Comparison of ENCODE assay signal across 22 cellular contexts in the genomic region with DNA sequence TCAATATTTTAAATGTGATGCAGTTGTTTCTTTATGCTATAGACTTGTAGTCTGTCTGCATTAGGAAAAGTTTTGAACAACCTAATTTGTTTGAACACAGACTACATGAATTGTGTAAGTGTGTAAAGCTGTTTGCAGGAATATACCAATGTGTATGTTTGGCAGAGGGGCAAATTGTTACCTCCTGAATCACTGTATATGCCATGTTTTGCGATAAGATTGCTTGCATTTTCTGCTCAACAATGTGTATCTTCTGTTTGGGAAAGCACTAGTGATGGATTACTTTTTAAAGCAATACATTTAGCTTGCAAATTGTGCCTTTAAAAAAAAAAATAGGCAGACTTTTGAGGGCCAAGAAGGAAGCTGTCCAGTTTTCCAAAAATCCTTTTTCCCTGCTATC. TPM values are rescaled to one million over a fixed set of nuclear protein-coding genes. Genes with fewer than 3 reads are reported as not detected.
DNase-seq lines count a peak whose midpoint lies in the region; ATAC-seq, FAIRE-seq and TF ChIP-seq lines count a peak whose summit lies in the region.
"Had no signal": no experiment of that assay in that cellular context is flagged by ENCODE, and none has a peak within 500 bp of the region (broad histone marks: within the 10 kb centered on the region; RNA-seq: fewer than 3 reads in every experiment).

No MANE protein-coding gene starts in this region.

- H2BK5ac ChIP-seq in IMR-90 (ENCODE audit: low read depth, low read length, poor library complexity, severe bottlenecking), result peak overlapping the region; percentile 12

- TF ChIP-seq CTCF in IMR-90 (conservative IDR thresholded peaks at IDR 0.05; ENCODE audit: low read depth, low read length), result no peak
- no peak for TF ChIP-seq CTCF in fibroblast of lung (conservative IDR thresholded peaks at IDR 0.05 in 1 of 2, IDR thresholded peaks at IDR 0.05 in 1 of 2; ENCODE audit: low read depth in 1 of 2, low read length in 2 of 2)
- TF ChIP-seq CTCF in fibroblast of villous mesenchyme (IDR thresholded peaks at IDR 0.05; ENCODE audit: insufficient read depth, low read depth, low read length), result no peak
- TF ChIP-seq CTCF in WTC11 (IDR thresholded peaks at IDR 0.05), result no peak

- H2AK9ac ChIP-seq in IMR-90 (replicated peaks; ENCODE audit: low read depth, low read length, poor library complexity), result no peak overlapping the region

- H3K79me2 ChIP-seq in fibroblast of lung (ENCODE audit: control insufficient read depth, insufficient read depth, low read length), result peaks cover 16% of the 10 kb centered on the region

- intact Hi-C loops in IMR-90 (cut with micrococcal nuclease), result no loop called here

- H3K27ac ChIP-seq in IMR-90 (ENCODE audit: insufficient read depth, low read length) (no peak overlapping the region; the same call in 1 of the 2 replicates), fibroblast of lung (ENCODE audit: insufficient read depth, low read length) (no peak overlapping the region)
- H3K27ac ChIP-seq: HL-60 had no signal

- H3K27me3 Mint-ChIP-seq in WTC11 (ENCODE audit: low read depth), result no peaks in the 10 kb centered on the region
- H3K27me3 Mint-ChIP-seq: CD4-positive, CD25-positive, alpha-beta regulatory T cell; CD8-positive, alpha-beta memory T cell had no signal

- H2BK20ac ChIP-seq in IMR-90 (ENCODE audit: low read depth, low read length), result no peak overlapping the region

- POLR2A ChIA-PET in IMR-90 (lab: Charles Lee; ENCODE audit: unreplicated experiment) (interaction anchor here (0.6 kb wide), 1 partner anchor 344 kb away, joined by 3 read pairs; no protein-coding TSS in a partner anchor), WTC11 (lab: Charles Lee) (no interaction called here)

- CTCF ChIA-PET in IMR-90 (lab: Yijun Ruan, JAX), result interaction anchor here (0.5 to 1.2 kb wide), 4 partner anchors 15 to 579 kb away, joined by 3 to 4 read pairs (median 4); a partner anchor contains a TSS
- CTCF ChIA-PET in WTC11 (lab: Charles Lee), result no interaction called here

- no peaks in the 10 kb centered on the region for H3K9me3 Mint-ChIP-seq in WTC11
- H3K9me3 Mint-ChIP-seq: CD4-positive, CD25-positive, alpha-beta regulatory T cell; CD8-positive, alpha-beta memory T cell had no signal

- DNase-seq in GM12891 (ENCODE audit: insufficient read length, low spot score), result no peak
- peak; percentile 73 for DNase-seq in IMR-90
- DNase-seq in fibroblast of lung (ENCODE audit: low read depth in 2 of 2), result peak; percentile 28 to 58
- DNase-seq in fibroblast of villous mesenchyme (ENCODE audit: low read depth), result peak; percentile 42
- no peak for DNase-seq in EL
- DNase-seq in WTC11 (ENCODE audit: low spot score), result no peak
- DNase-seq: BE2C; C1 segment of cervical spinal cord; CD4-positive, CD25-positive, alpha-beta regulatory T cell; CD8-positive, alpha-beta memory T cell; COR-L47; DMS 273 treated with DMSO at 0.1 percent for 48 hours; DMS53; DND-41; GOT3 had no signal

- H3K4ac ChIP-seq in IMR-90 (ENCODE audit: low read depth, low read length), result no peak overlapping the region

- H2BK120ac ChIP-seq in IMR-90 (ENCODE audit: low read depth, low read length), result no peak overlapping the region

- no peaks in the 10 kb centered on the region for H3K27me3 ChIP-seq in IMR-90 (ENCODE audit: control insufficient read depth, insufficient read depth, low read length)
- H3K27me3 ChIP-seq in fibroblast of lung (ENCODE audit: control insufficient read depth, insufficient read depth, low read length), result no peaks in the 10 kb centered on the region
- H3K27me3 ChIP-seq: BE2C had no signal

- H3K9me3 ChIP-seq in IMR-90 (ENCODE audit: control insufficient read depth, insufficient read depth, low read length), result no peaks in the 10 kb centered on the region
- H3K9me3 ChIP-seq in fibroblast of lung (ENCODE audit: control insufficient read depth, insufficient read depth, low read depth, low read length), result no peaks in the 10 kb centered on the region
- H3K9me3 ChIP-seq: BE2C, HAP-1 had no signal

- in situ Hi-C loops in IMR-90 (cut with MboI; ENCODE audit: low sequenced_read_pairs), result loop anchor here (25.0 kb wide), 1 partner anchor 383 kb away; no protein-coding TSS in a partner anchor

- ATAC-seq in IMR-90 (ENCODE audit: low read depth), result peak; percentile 78
- no peak for ATAC-seq in GM18511 (IDR thresholded peaks at IDR 0.05; ENCODE audit: unreplicated experiment)
- ATAC-seq in WTC11, result no peak
- ATAC-seq: K562 had no signal

- WGBS in IMR-90 (ENCODE audit: extremely low coverage in 2 of 2, insufficient read length in 1 of 2), 2 experiments, result no CpG with 5 or more reads among the region's 1 CpG

- peaks cover 17% of the 10 kb centered on the region; the same call in 1 of the 2 replicates for H4K20me1 ChIP-seq in IMR-90 (ENCODE audit: insufficient read depth, low read length)
- no peaks in the 10 kb centered on the region for H4K20me1 ChIP-seq in fibroblast of lung (ENCODE audit: control insufficient read depth, extremely low read depth, insufficient read depth, low read length)

- no peak overlapping the region for H2BK15ac ChIP-seq in IMR-90 (ENCODE audit: low read depth, low read length)

- no peak for TF ChIP-seq RAD21 in IMR-90 (IDR thresholded peaks at IDR 0.05; ENCODE audit: low read length)

- H3K14ac ChIP-seq in IMR-90 (replicated peaks; ENCODE audit: low read depth, low read length), result no peak overlapping the region

- TF ChIP-seq POLR2A in GM12891 (IDR thresholded peaks at IDR 0.05; ENCODE audit: low read depth, low read length), result no peak
- no peak for TF ChIP-seq POLR2A in IMR-90 (IDR thresholded peaks at IDR 0.05; ENCODE audit: low read depth, low read length)

- peaks cover 45% of the 10 kb centered on the region for H3K36me3 Mint-ChIP-seq in WTC11

- no peak overlapping the region for H4K5ac ChIP-seq in IMR-90 (ENCODE audit: low read depth, low read length)

- H3K9me1 ChIP-seq in IMR-90 (ENCODE audit: insufficient read depth, low read length), result no peaks in the 10 kb centered on the region

- peaks cover 18 to 28% of the 10 kb centered on the region in 2 experiments for H3K79me1 ChIP-seq in IMR-90 (ENCODE audit: low read depth in 1 of 2, low read length in 2 of 2)

- FAIRE-seq in GM12891 (lab: Jason Lieb, UNC), result peak; percentile 62
- FAIRE-seq: G401.6, GM12892, GM18507, K562 had no signal

- dilution Hi-C loops in IMR-90 (cut with HindIII; ENCODE audit: low sequenced_read_pairs, unreplicated experiment), result loop anchor here (25.0 kb wide), 1 partner anchor 233 kb away; no protein-coding TSS in a partner anchor

- no peak overlapping the region for H4K8ac ChIP-seq in IMR-90 (ENCODE audit: low read depth in 2 of 2, low read length in 2 of 2)

- H3K36me3 ChIP-seq in IMR-90 (ENCODE audit: control insufficient read depth, insufficient read depth, low read length), result peaks cover 17% of the 10 kb centered on the region
- no peaks in the 10 kb centered on the region for H3K36me3 ChIP-seq in fibroblast of lung (ENCODE audit: control insufficient read depth, insufficient read depth, low read length)

- H3K4me3 ChIP-seq in IMR-90 (ENCODE audit: insufficient read depth, low read depth, low read length), result no peak overlapping the region
- no peak overlapping the region for H3K4me3 ChIP-seq in fibroblast of lung (replicated peaks in 1 of 4; ENCODE audit: control extremely low read depth in 1 of 4, insufficient read depth in 1 of 4, low read depth in 3 of 4, low read length in 4 of 4)
- no peak overlapping the region for H3K4me3 ChIP-seq in fibroblast of villous mesenchyme (ENCODE audit: low read depth, low read length)
- H3K4me3 ChIP-seq: HAP-1, K562 had no signal

- no peak overlapping the region for H3K27ac Mint-ChIP-seq in WTC11
- H3K27ac Mint-ChIP-seq: CD4-positive, CD25-positive, alpha-beta regulatory T cell; CD8-positive, alpha-beta memory T cell had no signal

- no peak overlapping the region for H3K9ac ChIP-seq in IMR-90 (ENCODE audit: low read depth, low read length)
- no peak overlapping the region for H3K9ac ChIP-seq in fibroblast of lung (ENCODE audit: insufficient read depth, low read length)

- H3K4me1 ChIP-seq in IMR-90 (ENCODE audit: control insufficient read depth, insufficient read depth, low read length), result 0 out of 2 replicates have a peak, but pooled peaks cover 1% of the 10 kb centered on the region
- no peaks in the 10 kb centered on the region for H3K4me1 ChIP-seq in fibroblast of lung (ENCODE audit: control insufficient read depth, extremely low read depth, insufficient read depth, low read length)
- H3K4me1 ChIP-seq: BE2C had no signal

- H4K91ac ChIP-seq in IMR-90 (ENCODE audit: insufficient read depth, low read depth, low read length), result no peak overlapping the region

- H3K4me2 ChIP-seq in IMR-90 (ENCODE audit: low read depth, low read length), result no peak overlapping the region
- no peak overlapping the region for H3K4me2 ChIP-seq in fibroblast of lung (ENCODE audit: extremely low read depth, insufficient read depth, low read length)

- H2AFZ ChIP-seq in IMR-90 (replicated peaks; ENCODE audit: low read length, poor library complexity), result no peak overlapping the region
- no peak overlapping the region for H2AFZ ChIP-seq in fibroblast of lung (ENCODE audit: low read length)

- H2AK5ac ChIP-seq in IMR-90 (ENCODE audit: low read depth, low read length), result no peak overlapping the region

- H3K18ac ChIP-seq in IMR-90 (ENCODE audit: low read depth, low read length), result no peak overlapping the region

- H3K4me3 Mint-ChIP-seq in WTC11, result no peak overlapping the region
- H3K4me3 Mint-ChIP-seq: CD4-positive, CD25-positive, alpha-beta regulatory T cell; CD8-positive, alpha-beta memory T cell had no signal

- no peak overlapping the region for H3K56ac ChIP-seq in IMR-90 (ENCODE audit: extremely low read depth, insufficient read depth, low read length)

- H3K23ac ChIP-seq in IMR-90 (ENCODE audit: low read depth, low read length), result no peak overlapping the region; the same call in 1 of the 2 replicates

- BruUV-seq in IMR-90 (replicated peaks; lab: Mats Ljungman, UMichigan), result no TSS peak

- no peaks in the 10 kb centered on the region for H3K4me1 Mint-ChIP-seq in WTC11

TF ChIP-seq in GM12891, 5 proteins besides CTCF, POLR2A, EP300 and RAD21 (continues in another document):
- TF ChIP-seq TAF1 (IDR thresholded peaks at IDR 0.05; ENCODE audit: low read depth, low read length), result no peak

TF ChIP-seq in IMR-90, 13 proteins besides CTCF, POLR2A, EP300 and RAD21 (continues in another document):
- TF ChIP-seq BHLHE40 (IDR thresholded peaks at IDR 0.05; ENCODE audit: low read depth, low read length), result peak; percentile 29; the same call in 1 of the 2 replicates

TF ChIP-seq in WTC11, 78 proteins besides CTCF, POLR2A, EP300 and RAD21 (continues in another document):
- no peak for TF ChIP-seq TCF7 (CRISPR knock-in tag; IDR thresholded peaks at IDR 0.05; ENCODE audit: low read depth)

RNA-seq across cellular contexts. Expression of a gene that starts 14.6 kb away (rescaled TPM):
- polyA plus RNA-seq in GM12891 (2012; ENCODE audit: low read depth, missing spikeins), result 48.2 TPM
- total RNA-seq in IMR-90 (2012; rRNA removed), result 7.2 and 13.6 TPM in 2 replicates
- 15.2 and 17.8 TPM in 2 replicates for polyA plus RNA-seq in IMR-90 (2012; rRNA removed)
- polyA plus RNA-seq in IMR-90 (2012; cell fraction: cytosol; rRNA removed), result 5.8 and 10.1 TPM in 2 replicates
- 38.0 and 58.9 TPM in 2 replicates for polyA plus RNA-seq in IMR-90 (2012; cell fraction: nucleus; rRNA removed; ENCODE audit: low replicate concordance)
- 16.4 and 16.8 TPM in 2 replicates for total RNA-seq in fibroblast of lung
- 24.6 and 26.4 TPM in 2 replicates for polyA plus RNA-seq in fibroblast of lung
- 16.3 and 19.5 TPM in 2 replicates for polyA plus RNA-seq in fibroblast of lung (2012)
- 5.9 and 6.6 TPM in 2 replicates for polyA minus RNA-seq in fibroblast of lung (ENCODE audit: low replicate concordance)
- 21.3 and 31.1 TPM in 2 replicates for total RNA-seq in fibroblast of villous mesenchyme
- 55.1 to 62.4 TPM (median 57.5 TPM) in 3 replicates for total RNA-seq in WTC11 (2021)

Comparison
In these comparisons a context has a peak if more than half of its experiments do, and no peak if none do; other contexts are left out.
1. DNase-seq: peak in IMR-90 (single experiment), fibroblast of lung (2 of 2) and fibroblast of villous mesenchyme (single experiment); none in GM12891 (single experiment), EL (single experiment) and WTC11 (single experiment).